17 cellular contexts compared by ENCODE assay signal in genomic region chr12:105355752-105356151, GRCh38. TPM values are rescaled to one million over a fixed set of nuclear protein-coding genes. Genes with fewer than 3 reads are reported as not detected.
DNase-seq lines count a peak whose midpoint lies in the region; ATAC-seq and TF ChIP-seq lines count a peak whose summit lies in the region.
"Had no signal": no experiment of that assay in that cellular context is flagged by ENCODE, and none has a peak within 500 bp of the region (broad histone marks: within the 10 kb centered on the region; RNA-seq: fewer than 3 reads in every experiment).

No MANE protein-coding gene starts in this region.

- peaks cover 30% of the 10 kb centered on the region for H3K4me1 Mint-ChIP-seq in T-helper 17 cell

- no peaks in the 10 kb centered on the region for H3K9me3 ChIP-seq in T-helper 17 cell (ENCODE audit: control insufficient read depth, low read length, poor library complexity, severe bottlenecking)

- DNase-seq in COLO829 (ENCODE audit: low spot score): peak; percentile 42
- peak; percentile 71 for DNase-seq in M059J (ENCODE audit: low read depth)
- peak; percentile 55 to 74 for DNase-seq in cardiac fibroblast (ENCODE audit: low read depth in 2 of 2)
- DNase-seq in omental fat pad (ENCODE audit: low spot score): no peak
- DNase-seq in activated naive CD4-positive, alpha-beta T cell (lab: John Stamatoyannopoulos, UW): no peak
- no peak for DNase-seq in T-helper 17 cell
- no peak for DNase-seq in left lobe of liver (ENCODE audit: low spot score)
- DNase-seq: anterior cingulate cortex; CD4-positive, alpha-beta memory T cell; endodermal cell; hypothalamus; NCI-H446; SIG-M5; stimulated activated naive CD4-positive, alpha-beta T cell treated with Interleukin-2 at 50 U/mL for 16 hours had no signal

- no peaks in the 10 kb centered on the region for H3K27me3 Mint-ChIP-seq in T-helper 17 cell
- H3K27me3 Mint-ChIP-seq: memory B cell had no signal

- ATAC-seq in omental fat pad (ENCODE audit: low FRiP score) (peak; percentile 56), HG02840 (IDR thresholded peaks at IDR 0.05; ENCODE audit: low FRiP score, unreplicated experiment) (no peak), T-helper 17 cell (no peak), left lobe of liver (no peak)
- ATAC-seq: WTC11 had no signal

- TF ChIP-seq CTCF in cardiac fibroblast (IDR thresholded peaks at IDR 0.05; ENCODE audit: low read depth, low read length): no peak
- no peak for TF ChIP-seq CTCF in omental fat pad (IDR thresholded peaks at IDR 0.05)

- H3K27ac Mint-ChIP-seq in T-helper 17 cell: no peak overlapping the region
- H3K27ac Mint-ChIP-seq: memory B cell, WTC11 had no signal

- H3K36me3 Mint-ChIP-seq in T-helper 17 cell (ENCODE audit: low read depth): peaks cover 7% of the 10 kb centered on the region

- no peak overlapping the region for H3K4me3 ChIP-seq in cardiac fibroblast (replicated peaks in 1 of 2; ENCODE audit: low read depth in 2 of 2, low read length in 2 of 2)

- no peak overlapping the region for H3K4me3 Mint-ChIP-seq in T-helper 17 cell
- H3K4me3 Mint-ChIP-seq: CD4-positive, alpha-beta memory T cell; endodermal cell; memory B cell; WTC11 had no signal

RNA-seq across cellular contexts. Expression of gene C12orf75, which starts 25.3 kb away (rescaled TPM):
- total RNA-seq in M059J (2014; rRNA removed; shearing (Covaris generic)): 555 and 669 TPM in 2 replicates
- total RNA-seq in omental fat pad: 1 to 10 TPM; 3.5 to 7.0 (median 3.8) TPM
- 10 to 100 TPM; 33.2 to 41.3 TPM for total RNA-seq in T-helper 17 cell
- 1.4 TPM for total RNA-seq in left lobe of liver

Comparison
In these comparisons a context has a peak if more than half of its experiments do, and no peak if none do; other contexts are left out.
1. DNase-seq: peak in COLO829 (single experiment), M059J (single experiment) and cardiac fibroblast (2 of 2); none in omental fat pad (single experiment), activated naive CD4-positive, alpha-beta T cell (0 of 4), T-helper 17 cell (0 of 3) and left lobe of liver (single experiment).
2. RNA of gene C12orf75, which starts 25.3 kb away (total RNA-seq): 555 to 669 TPM in M059J; 33.2 to 41.3 TPM in T-helper 17 cell, 3.5 to 7.0 TPM in omental fat pad and 1.4 TPM in left lobe of liver (single experiment); every median in the first group is over 10 times any median in the second.